Comparison of ENCODE assay signal across 2 cellular contexts in the genomic region with DNA sequence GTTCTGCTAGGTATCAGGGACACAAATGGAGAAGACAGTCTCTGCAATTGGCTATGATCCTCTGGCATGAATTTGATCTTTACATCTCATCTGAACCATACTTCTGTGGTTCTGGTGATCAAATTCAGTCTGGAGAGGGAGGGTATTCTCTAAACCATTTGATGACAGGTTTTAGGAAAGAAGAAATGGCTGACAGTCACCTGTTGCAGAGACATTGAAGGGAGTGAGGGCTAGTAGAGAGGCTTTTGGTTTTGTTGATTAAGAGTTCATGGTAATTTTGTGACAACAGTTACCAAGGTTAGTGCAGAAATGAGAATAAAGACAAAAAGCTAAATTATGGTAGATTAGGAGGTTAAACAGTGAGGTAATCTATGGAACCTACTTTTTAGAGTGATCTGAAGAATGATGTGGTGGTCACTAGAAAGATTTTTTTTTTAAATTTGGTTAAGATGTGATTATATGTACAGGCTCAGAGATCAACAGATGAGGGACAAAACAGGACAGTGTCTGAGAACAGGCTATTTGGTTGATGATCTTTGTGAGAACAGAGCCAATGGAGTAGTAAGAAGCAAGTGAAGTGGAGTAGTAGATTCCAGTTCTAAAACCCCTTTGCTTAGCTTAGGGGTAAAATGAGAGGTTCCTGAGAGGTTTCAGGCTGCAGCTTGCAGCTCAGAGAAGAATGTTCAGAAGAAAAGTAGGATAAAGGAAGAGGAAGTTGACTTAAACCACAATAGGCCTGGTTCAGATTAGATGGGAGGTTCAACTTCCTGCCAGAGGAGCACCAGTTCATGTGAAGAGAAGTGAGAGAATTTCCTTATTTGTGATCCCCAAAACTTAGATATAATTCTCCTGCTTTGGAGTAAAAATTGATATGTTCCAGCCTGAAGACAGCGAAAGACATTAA.
TF ChIP-seq lines count a peak whose summit lies in the region.

No MANE protein-coding gene starts in this region.

TF ChIP-seq in HepG2, 621 proteins besides CTCF, POLR2A, EP300 and RAD21 (continues in another document):
- TF ChIP-seq RBFOX2 (IDR thresholded peaks at IDR 0.05; ENCODE audit: low read depth, low read length) (no peak), ZSCAN25 (CRISPR knock-in tag; IDR thresholded peaks at IDR 0.05) (no peak), HMGA1 (CRISPR knock-in tag; conservative IDR thresholded peaks at IDR 0.05) (no peak), ZNF773 (CRISPR knock-in tag; IDR thresholded peaks at IDR 0.05; ENCODE audit: borderline replicate concordance) (no peak), NFRKB (IDR thresholded peaks at IDR 0.05) (no peak), ZNF234 (CRISPR knock-in tag; conservative IDR thresholded peaks at IDR 0.05) (no peak), ZNF142 (CRISPR knock-in tag; IDR thresholded peaks at IDR 0.05) (no peak), ZNF720 (CRISPR knock-in tag; IDR thresholded peaks at IDR 0.05) (no peak)
- TF ChIP-seq, protein P1, sequence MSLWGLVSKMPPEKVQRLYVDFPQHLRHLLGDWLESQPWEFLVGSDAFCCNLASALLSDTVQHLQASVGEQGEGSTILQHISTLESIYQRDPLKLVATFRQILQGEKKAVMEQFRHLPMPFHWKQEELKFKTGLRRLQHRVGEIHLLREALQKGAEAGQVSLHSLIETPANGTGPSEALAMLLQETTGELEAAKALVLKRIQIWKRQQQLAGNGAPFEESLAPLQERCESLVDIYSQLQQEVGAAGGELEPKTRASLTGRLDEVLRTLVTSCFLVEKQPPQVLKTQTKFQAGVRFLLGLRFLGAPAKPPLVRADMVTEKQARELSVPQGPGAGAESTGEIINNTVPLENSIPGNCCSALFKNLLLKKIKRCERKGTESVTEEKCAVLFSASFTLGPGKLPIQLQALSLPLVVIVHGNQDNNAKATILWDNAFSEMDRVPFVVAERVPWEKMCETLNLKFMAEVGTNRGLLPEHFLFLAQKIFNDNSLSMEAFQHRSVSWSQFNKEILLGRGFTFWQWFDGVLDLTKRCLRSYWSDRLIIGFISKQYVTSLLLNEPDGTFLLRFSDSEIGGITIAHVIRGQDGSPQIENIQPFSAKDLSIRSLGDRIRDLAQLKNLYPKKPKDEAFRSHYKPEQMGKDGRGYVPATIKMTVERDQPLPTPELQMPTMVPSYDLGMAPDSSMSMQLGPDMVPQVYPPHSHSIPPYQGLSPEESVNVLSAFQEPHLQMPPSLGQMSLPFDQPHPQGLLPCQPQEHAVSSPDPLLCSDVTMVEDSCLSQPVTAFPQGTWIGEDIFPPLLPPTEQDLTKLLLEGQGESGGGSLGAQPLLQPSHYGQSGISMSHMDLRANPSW (CRISPR knock-in tag; IDR thresholded peaks at IDR 0.05; ENCODE audit: borderline replicate concordance): no peak
- TF ChIP-seq, protein P2, sequence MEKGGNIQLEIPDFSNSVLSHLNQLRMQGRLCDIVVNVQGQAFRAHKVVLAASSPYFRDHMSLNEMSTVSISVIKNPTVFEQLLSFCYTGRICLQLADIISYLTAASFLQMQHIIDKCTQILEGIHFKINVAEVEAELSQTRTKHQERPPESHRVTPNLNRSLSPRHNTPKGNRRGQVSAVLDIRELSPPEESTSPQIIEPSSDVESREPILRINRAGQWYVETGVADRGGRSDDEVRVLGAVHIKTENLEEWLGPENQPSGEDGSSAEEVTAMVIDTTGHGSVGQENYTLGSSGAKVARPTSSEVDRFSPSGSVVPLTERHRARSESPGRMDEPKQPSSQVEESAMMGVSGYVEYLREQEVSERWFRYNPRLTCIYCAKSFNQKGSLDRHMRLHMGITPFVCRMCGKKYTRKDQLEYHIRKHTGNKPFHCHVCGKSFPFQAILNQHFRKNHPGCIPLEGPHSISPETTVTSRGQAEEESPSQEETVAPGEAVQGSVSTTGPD (CRISPR knock-in tag; IDR thresholded peaks at IDR 0.05): no peak

TF ChIP-seq in K562, 482 proteins besides CTCF, POLR2A, EP300 and RAD21 (continues in another document):
- no peak for TF ChIP-seq SAP30 (IDR thresholded peaks at IDR 0.05; ENCODE audit: borderline replicate concordance, insufficient read depth, low read depth, low read length, poor library complexity, severe bottlenecking)
- no peak for TF ChIP-seq ZNF511 (CRISPR knock-in tag; IDR thresholded peaks at IDR 0.05)
- no peak for TF ChIP-seq SIRT6 (IDR thresholded peaks at IDR 0.05; ENCODE audit: low read depth, low read length)
- TF ChIP-seq XRCC5 (IDR thresholded peaks at IDR 0.05; ENCODE audit: low read depth, low read length): no peak
- TF ChIP-seq NFE2 (IDR thresholded peaks at IDR 0.05; ENCODE audit: low read depth): no peak
- no peak for TF ChIP-seq BDP1 (IDR thresholded peaks at IDR 0.05; ENCODE audit: insufficient read depth, insufficient read length)
- TF ChIP-seq NCOA1 (IDR thresholded peaks at IDR 0.05; ENCODE audit: low read depth): no peak
- no peak for TF ChIP-seq HCFC1 (IDR thresholded peaks at IDR 0.05; ENCODE audit: low read depth, low read length)
- TF ChIP-seq MYBL2 (IDR thresholded peaks at IDR 0.05; ENCODE audit: low read depth): no peak
- TF ChIP-seq MYBL2 (CRISPR knock-in tag; IDR thresholded peaks at IDR 0.05; ENCODE audit: borderline replicate concordance): no peak
- TF ChIP-seq ZNF79 (CRISPR knock-in tag; IDR thresholded peaks at IDR 0.05; ENCODE audit: low read depth): no peak
- TF ChIP-seq PTTG1 (tag; IDR thresholded peaks at IDR 0.05; ENCODE audit: low read depth): no peak
- no peak for TF ChIP-seq MEIS2 (IDR thresholded peaks at IDR 0.05; ENCODE audit: partially characterized antibody)
- peak; percentile 38; the same call in 1 of the 2 replicates for TF ChIP-seq JUN (IDR thresholded peaks at IDR 0.05; ENCODE audit: borderline replicate concordance, low read depth, low read length)
- TF ChIP-seq JUN (CRISPR knock-in tag; IDR thresholded peaks at IDR 0.05; ENCODE audit: borderline replicate concordance): no peak
- TF ChIP-seq ZNF696 (CRISPR knock-in tag; conservative IDR thresholded peaks at IDR 0.05): no peak
- no peak for TF ChIP-seq WHSC1 (IDR thresholded peaks at IDR 0.05; ENCODE audit: low read length)
- TF ChIP-seq ZNF175 (CRISPR knock-in tag; IDR thresholded peaks at IDR 0.05; ENCODE audit: low read depth): no peak; the same call in 1 of the 2 replicates
- no peak for TF ChIP-seq TRIM28 (IDR thresholded peaks at IDR 0.05)
- TF ChIP-seq E2F1 (CRISPR knock-in tag; IDR thresholded peaks at IDR 0.05): no peak
- TF ChIP-seq TEAD2 (tag; IDR thresholded peaks at IDR 0.05): no peak
- TF ChIP-seq, protein P3, sequence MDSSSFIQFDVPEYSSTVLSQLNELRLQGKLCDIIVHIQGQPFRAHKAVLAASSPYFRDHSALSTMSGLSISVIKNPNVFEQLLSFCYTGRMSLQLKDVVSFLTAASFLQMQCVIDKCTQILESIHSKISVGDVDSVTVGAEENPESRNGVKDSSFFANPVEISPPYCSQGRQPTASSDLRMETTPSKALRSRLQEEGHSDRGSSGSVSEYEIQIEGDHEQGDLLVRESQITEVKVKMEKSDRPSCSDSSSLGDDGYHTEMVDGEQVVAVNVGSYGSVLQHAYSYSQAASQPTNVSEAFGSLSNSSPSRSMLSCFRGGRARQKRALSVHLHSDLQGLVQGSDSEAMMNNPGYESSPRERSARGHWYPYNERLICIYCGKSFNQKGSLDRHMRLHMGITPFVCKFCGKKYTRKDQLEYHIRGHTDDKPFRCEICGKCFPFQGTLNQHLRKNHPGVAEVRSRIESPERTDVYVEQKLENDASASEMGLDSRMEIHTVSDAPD (CRISPR knock-in tag; IDR thresholded peaks at IDR 0.05): no peak
- TF ChIP-seq, protein P4, sequence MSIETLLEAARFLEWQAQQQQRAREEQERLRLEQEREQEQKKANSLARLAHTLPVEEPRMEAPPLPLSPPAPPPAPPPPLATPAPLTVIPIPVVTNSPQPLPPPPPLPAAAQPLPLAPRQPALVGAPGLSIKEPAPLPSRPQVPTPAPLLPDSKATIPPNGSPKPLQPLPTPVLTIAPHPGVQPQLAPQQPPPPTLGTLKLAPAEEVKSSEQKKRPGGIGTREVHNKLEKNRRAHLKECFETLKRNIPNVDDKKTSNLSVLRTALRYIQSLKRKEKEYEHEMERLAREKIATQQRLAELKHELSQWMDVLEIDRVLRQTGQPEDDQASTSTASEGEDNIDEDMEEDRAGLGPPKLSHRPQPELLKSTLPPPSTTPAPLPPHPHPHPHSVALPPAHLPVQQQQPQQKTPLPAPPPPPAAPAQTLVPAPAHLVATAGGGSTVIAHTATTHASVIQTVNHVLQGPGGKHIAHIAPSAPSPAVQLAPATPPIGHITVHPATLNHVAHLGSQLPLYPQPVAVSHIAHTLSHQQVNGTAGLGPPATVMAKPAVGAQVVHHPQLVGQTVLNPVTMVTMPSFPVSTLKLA (conservative IDR thresholded peaks at IDR 0.05): 0 out of 4 replicates have a peak, but pooled peaks of 1 of the 2 experiments have one; percentile 24
- TF ChIP-seq SREBF1 (IDR thresholded peaks at IDR 0.05; ENCODE audit: borderline replicate concordance, low read depth, low read length): no peak
- TF ChIP-seq CBX1 (IDR thresholded peaks at IDR 0.05; ENCODE audit: low read depth): no peak
- TF ChIP-seq ZNF395 (CRISPR knock-in tag; IDR thresholded peaks at IDR 0.05): no peak
- TF ChIP-seq SRSF1 (IDR thresholded peaks at IDR 0.05; ENCODE audit: low read depth, low read length): no peak
- TF ChIP-seq DPF2 (IDR thresholded peaks at IDR 0.05): peak; percentile 9; the same call in 1 of the 2 replicates
- no peak for TF ChIP-seq CXXC5 (CRISPR knock-in tag; IDR thresholded peaks at IDR 0.05)
- no peak for TF ChIP-seq HMBOX1 (IDR thresholded peaks at IDR 0.05)
- TF ChIP-seq BHLHE40 (IDR thresholded peaks at IDR 0.05; ENCODE audit: low read length): no peak
- TF ChIP-seq ZNF766 (CRISPR knock-in tag; conservative IDR thresholded peaks at IDR 0.05): peak; percentile 81
- no peak for TF ChIP-seq YY1 (IDR thresholded peaks at IDR 0.05; ENCODE audit: borderline replicate concordance in 1 of 3, control insufficient read depth in 1 of 3, extremely low read depth in 1 of 3, insufficient read depth in 3 of 3, insufficient read length in 1 of 3, insufficient replicate concordance in 2 of 3, low read depth in 1 of 3, low read length in 2 of 3)
- TF ChIP-seq XRCC4 (IDR thresholded peaks at IDR 0.05; ENCODE audit: extremely low read depth, insufficient read depth, insufficient read length): no peak
- no peak for TF ChIP-seq NELFE (IDR thresholded peaks at IDR 0.05; ENCODE audit: insufficient read depth, insufficient read length)
- no peak for TF ChIP-seq ZNF354B (CRISPR knock-in tag; IDR thresholded peaks at IDR 0.05)
- TF ChIP-seq ASH1L (IDR thresholded peaks at IDR 0.05; ENCODE audit: borderline replicate concordance, low read depth, partially characterized antibody): no peak
- no peak for TF ChIP-seq ZNF518B (CRISPR knock-in tag; IDR thresholded peaks at IDR 0.05)
